Comparison of ENCODE assay signal across 1 cellular context in the genomic region with DNA sequence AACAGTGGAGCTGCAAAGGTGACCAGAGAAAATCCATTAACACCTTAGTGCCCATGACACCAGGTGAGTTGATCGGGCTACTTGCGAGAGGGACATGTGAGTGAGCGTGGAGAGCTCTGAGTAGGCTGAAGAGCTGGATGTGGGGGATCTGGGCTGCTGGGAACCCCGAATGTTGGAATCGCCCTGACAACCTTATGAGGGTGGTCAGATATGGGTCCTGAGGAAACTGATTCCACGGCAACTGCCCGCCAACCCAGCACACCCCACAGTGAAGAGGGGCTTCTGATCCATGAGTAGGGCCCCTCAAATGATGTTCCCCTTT.
TF ChIP-seq lines count a peak whose summit lies in the region.

No MANE protein-coding gene starts in this region.

TF ChIP-seq in endothelial cell of umbilical vein, 7 proteins besides CTCF, POLR2A, EP300 and RAD21:
- no peak for TF ChIP-seq EZH2 (IDR thresholded peaks at IDR 0.05; ENCODE audit: borderline replicate concordance, low read depth, low read length, severe bottlenecking)
- TF ChIP-seq, protein P1, sequence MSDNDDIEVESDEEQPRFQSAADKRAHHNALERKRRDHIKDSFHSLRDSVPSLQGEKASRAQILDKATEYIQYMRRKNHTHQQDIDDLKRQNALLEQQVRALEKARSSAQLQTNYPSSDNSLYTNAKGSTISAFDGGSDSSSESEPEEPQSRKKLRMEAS (IDR thresholded peaks at IDR 0.05; ENCODE audit: insufficient read depth, insufficient read length) = no peak
- no peak for TF ChIP-seq POLR2AphosphoS5 (IDR thresholded peaks at IDR 0.05; ENCODE audit: insufficient read depth, low read depth, low read length)
- no peak for TF ChIP-seq JUN (IDR thresholded peaks at IDR 0.05; ENCODE audit: borderline replicate concordance, insufficient read depth, insufficient read length, low read depth)
- no peak for TF ChIP-seq FOS (IDR thresholded peaks at IDR 0.05; ENCODE audit: borderline replicate concordance, insufficient read depth, low read length)
- no peak for TF ChIP-seq MYC (IDR thresholded peaks at IDR 0.05; ENCODE audit: low read depth, low read length)
- TF ChIP-seq GATA2 (IDR thresholded peaks at IDR 0.05; ENCODE audit: insufficient read depth, insufficient read length, low read depth, low read length) = no peak
